Comparison of ENCODE assay signal across 21 cellular contexts in the genomic region with DNA sequence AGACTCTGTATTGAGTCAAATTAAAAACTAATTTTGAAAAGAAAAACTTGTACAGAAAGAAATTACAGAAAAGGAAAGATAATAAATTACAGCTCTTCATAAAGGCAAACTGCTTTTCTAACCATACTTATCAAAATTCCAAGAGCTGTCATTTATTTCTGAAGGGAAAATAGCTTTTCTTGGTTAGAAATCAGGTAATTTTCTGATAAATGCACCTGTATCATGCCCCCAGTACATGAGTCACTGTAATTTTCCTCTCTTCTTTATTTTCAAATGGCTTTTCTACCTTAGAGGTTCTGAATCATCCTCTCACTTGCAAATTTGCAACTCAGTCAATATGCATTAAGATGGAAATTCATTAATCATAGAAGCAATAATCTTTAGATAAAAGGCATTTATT.
"Had no signal": no experiment of that assay in that cellular context is flagged by ENCODE, and none has a peak within 500 bp of the region (broad histone marks: within the 10 kb centered on the region; RNA-seq: fewer than 3 reads in every experiment).

No MANE protein-coding gene starts in this region.

- H3K36me3 ChIP-seq: colonic mucosa, esophagus muscularis mucosa, gastroesophageal sphincter, heart left ventricle, lower lobe of right lung had no signal

- H3K27me3 ChIP-seq: colonic mucosa, foreskin keratinocyte, hepatocyte had no signal

- FAIRE-seq: endothelial cell of umbilical vein, frontal cortex, keratinocyte had no signal

- H3K4me3 ChIP-seq: colonic mucosa, esophagus muscularis mucosa, gastroesophageal sphincter, heart left ventricle, hepatocyte, lower lobe of right lung, mucosa of descending colon had no signal

- H3K4me1 ChIP-seq: colonic mucosa, esophagus muscularis mucosa, gastroesophageal sphincter, heart left ventricle, lower lobe of right lung had no signal

- H3K9me3 ChIP-seq: colonic mucosa, gastroesophageal sphincter, lower lobe of right lung, mucosa of descending colon had no signal

- H3K27ac ChIP-seq: colonic mucosa, esophagus muscularis mucosa, foreskin keratinocyte, gastroesophageal sphincter, heart left ventricle, hepatocyte, lower lobe of right lung had no signal

- DNase-seq: cerebellar nuclear complex; colonic mucosa; cortex of kidney; effector CD4-positive, alpha-beta T cell; effector memory CD4-positive, alpha-beta T cell; foreskin keratinocyte; heart left ventricle; hypothalamus; immature natural killer cell; left colon; left ventricle myocardium superior; lower lobe of right lung; mesenchymal stem cell; mucosa of descending colon had no signal

- ATAC-seq: foreskin keratinocyte, gastroesophageal sphincter, heart left ventricle, left colon, left lobe of liver, left ventricle myocardium superior, lower lobe of right lung, mucosa of descending colon had no signal
